ENCODE assay signal across 27 cellular contexts in the genomic region with DNA sequence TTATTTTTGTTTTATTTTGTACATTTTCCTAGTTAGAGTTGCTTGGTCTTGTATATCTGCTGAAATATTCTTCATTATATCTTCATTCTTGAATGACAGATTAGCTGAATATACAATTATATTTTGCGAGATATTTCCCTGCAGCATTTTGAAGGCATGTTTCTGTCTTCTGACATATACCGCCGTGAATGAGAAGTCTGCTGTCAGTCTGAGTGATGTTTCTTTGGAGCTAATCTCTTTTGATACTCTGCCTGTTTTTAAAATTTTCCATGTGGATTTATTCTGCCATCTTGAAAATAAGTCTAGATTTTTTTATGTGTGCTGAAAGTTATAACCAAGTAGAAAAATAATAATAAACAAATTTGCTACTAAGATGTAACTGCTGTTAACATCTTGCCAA.
"Had no signal": no experiment of that assay in that cellular context is flagged by ENCODE, and none has a peak within 500 bp of the region (broad histone marks: within the 10 kb centered on the region; RNA-seq: fewer than 3 reads in every experiment).

No MANE protein-coding gene starts in this region.

- H3K27ac ChIP-seq: stomach, suprapubic skin, testis, thoracic aorta, thyroid gland, tibial artery, tibial nerve, transverse colon, upper lobe of left lung, upper lobe of right lung, uterus, vagina had no signal

- H3K9me3 ChIP-seq: stomach, suprapubic skin, testis, thoracic aorta, thyroid gland, tibial artery, tibial nerve, transverse colon, upper lobe of left lung, upper lobe of right lung, uterus, vagina had no signal

- ATAC-seq: stimulated activated effector memory CD8-positive, alpha-beta T cell treated with anti-CD3 and anti-CD28 coated beads, Interleukin-12 subunit alpha, Interleukin-12 subunit beta, amount 100 ng/mL, for 72 hours; stimulated activated memory B cell treated with anti-CD40 and anti-IgM and Interleukin-4, amounts not matched to agents 10 μg/mL and 1 μg/mL and 100 μg/mL, for 72 hours; stimulated activated naive B cell treated with anti-CD40 and anti-IgM and Interleukin-4, amounts not matched to agents 10 μg/mL and 1 μg/mL and 100 μg/mL, for 72 hours; stimulated activated naive CD8-positive, alpha-beta T cell treated with anti-CD3 and anti-CD28 coated beads, Interleukin-15, amount 100 ng/mL, for 72 hours; stimulated activated naive CD8-positive, alpha-beta T cell treated with anti-CD3 and anti-CD28 coated beads, Interleukin-15, Interleukin-2, amounts not matched to agents 100 U/mL and 50 U/mL, for 24 hours; upper lobe of right lung had no signal

- FAIRE-seq: urothelium cell line had no signal

- H3K4me3 ChIP-seq: stomach, suprapubic skin, testis, thoracic aorta, thyroid gland, tibial artery, tibial nerve, transverse colon, upper lobe of left lung, upper lobe of right lung, uterus, vagina had no signal

- H3K4me1 ChIP-seq: stomach, suprapubic skin, testis, thyroid gland, tibial artery, tibial nerve, transverse colon, upper lobe of left lung, upper lobe of right lung, uterus, vagina had no signal

- H3K27me3 ChIP-seq: stomach, suprapubic skin, testis, thyroid gland, tibial artery, tibial nerve, transverse colon, upper lobe of left lung, upper lobe of right lung, uterus, vagina had no signal

- H3K36me3 ChIP-seq: stomach, suprapubic skin, thoracic aorta, thyroid gland, tibial artery, tibial nerve, transverse colon, upper lobe of left lung, upper lobe of right lung, uterus, vagina had no signal

- DNase-seq: stimulated activated CD4-positive, alpha-beta T cell treated with anti-CD3 and anti-CD28 coated beads, Interleukin-2, amount 100 ng/mL, for 48 hours; stimulated activated CD4-positive, alpha-beta T cell treated with anti-CD3 and anti-CD28 coated beads, Interleukin-4, amount 100 ng/mL, for 1 hour; stimulated activated CD4-positive, alpha-beta T cell treated with anti-CD3 and anti-CD28 coated beads, Interleukin-4, amount 100 ng/mL, for 24 hours; stimulated activated CD4-positive, alpha-beta T cell treated with anti-CD3 and anti-CD28 coated beads, Interleukin-4, amount 100 ng/mL, for 4 hours; stimulated activated CD8-positive, alpha-beta memory T cell treated with anti-CD3 and anti-CD28 coated beads, Interleukin-4, amount 100 ng/mL, for 48 hours; stimulated activated naive B cell treated with anti-CD40 and anti-IgM and Interleukin-4, amounts not matched to agents 10 μg/mL and 1 μg/mL and 100 μg/mL, for 72 hours; stimulated activated naive CD4-positive, alpha-beta T cell; stimulated activated naive CD4-positive, alpha-beta T cell treated with Interleukin-2 at 50 U/mL for 16 hours; stimulated activated naive CD8-positive, alpha-beta T cell treated with anti-CD3 and anti-CD28 coated beads, Interleukin-15, amount 100 ng/mL, for 72 hours; stimulated activated naive CD8-positive, alpha-beta T cell treated with anti-CD3 and anti-CD28 coated beads, Interleukin-15, Interleukin-2, amounts not matched to agents 100 U/mL and 50 U/mL, for 24 hours; stomach; substantia nigra; testis; thyroid gland; tibial artery; transverse colon; trophoblast cell; upper lobe of left lung; upper lobe of right lung; uterus had no signal
